In genomic region chr11:8097062-8097814, GRCh38 we compare ENCODE assay signal across 19 cellular contexts. TPM values are rescaled to one million over a fixed set of nuclear protein-coding genes. Genes with fewer than 3 reads are reported as not detected.
DNase-seq lines count a peak whose midpoint lies in the region; ATAC-seq and TF ChIP-seq lines count a peak whose summit lies in the region.
"Had no signal": no experiment of that assay in that cellular context is flagged by ENCODE, and none has a peak within 500 bp of the region (broad histone marks: within the 10 kb centered on the region; RNA-seq: fewer than 3 reads in every experiment).

No MANE protein-coding gene starts in this region.

- H3K4me1 ChIP-seq in HEK293 (ENCODE audit: control insufficient read depth, insufficient read depth, low read length) (no peaks in the 10 kb centered on the region), stomach (peaks cover 0 to 9% (median 7%) of the 10 kb centered on the region in 4 donors)

- no peaks in the 10 kb centered on the region for H3K27me3 ChIP-seq in WERI-Rb-1 (ENCODE audit: insufficient read depth, low read depth, severe bottlenecking)
- H3K27me3 ChIP-seq in stomach: no peaks in the 10 kb centered on the region
- H3K27me3 ChIP-seq: BE2C had no signal

- H3K36me3 ChIP-seq in HEK293 (ENCODE audit: control insufficient read depth in 2 of 2, insufficient read depth in 1 of 2, low read length in 2 of 2): peaks cover 0 to 100% of the 10 kb centered on the region in 2 experiments; a peak in 1 of 3 replicates
- peaks cover 68% of the 10 kb centered on the region for H3K36me3 ChIP-seq in WERI-Rb-1
- H3K36me3 ChIP-seq in stomach: peaks cover 0 to 53% (median 39%) of the 10 kb centered on the region in 4 donors

- no peak for TF ChIP-seq EP300 in stomach (IDR thresholded peaks at IDR 0.05)

- TF ChIP-seq CTCF in HEK293 (tag by site-specific recombination; IDR thresholded peaks at IDR 0.05) (no peak), WERI-Rb-1 (IDR thresholded peaks at IDR 0.05; ENCODE audit: low read depth, low read length) (no peak), stomach (IDR thresholded peaks at IDR 0.05) (no peak)

- H3K9me3 ChIP-seq in HEK293 (ENCODE audit: control insufficient read depth, insufficient read depth, low read depth, low read length): no peaks in the 10 kb centered on the region
- H3K9me3 ChIP-seq in WERI-Rb-1 (ENCODE audit: severe bottlenecking): no peaks in the 10 kb centered on the region
- H3K9me3 ChIP-seq in stomach: no peaks in the 10 kb centered on the region
- H3K9me3 ChIP-seq: BE2C had no signal

- ATAC-seq in HG03571 (IDR thresholded peaks at IDR 0.05; ENCODE audit: unreplicated experiment): no peak
- no peak for ATAC-seq in HG03095 (IDR thresholded peaks at IDR 0.05; ENCODE audit: unreplicated experiment)
- no peak for ATAC-seq in HG03175 (IDR thresholded peaks at IDR 0.05; ENCODE audit: unreplicated experiment)
- ATAC-seq: Panc1 had no signal

- H3K4me3 ChIP-seq in HEK293 (ENCODE audit: low read depth, low read length): no peak overlapping the region
- no peak overlapping the region for H3K4me3 ChIP-seq in WERI-Rb-1 (ENCODE audit: low read depth, low read length)
- no peak overlapping the region for H3K4me3 ChIP-seq in stomach
- H3K4me3 ChIP-seq: SK-N-MC had no signal

- DNase-seq in WERI-Rb-1: no peak
- peak; percentile 87 for DNase-seq in mesenteric fat pad (ENCODE audit: low spot score)
- DNase-seq in stomach: peak; percentile 10
- no peak for DNase-seq in AG08396 (ENCODE audit: low spot score)
- DNase-seq: BE2C; CD4-positive, alpha-beta T cell; HCEC 1CT; KBM-7; NCI-H1417 treated with DMSO at 0.1 percent for 48 hours; NCI-H1930; NCI-H2171; NCI-H774; Right ventricle myocardium superior had no signal

- 86 to 94% (median 90%) methylated on average over 14 of the region's 14 CpGs for WGBS in stomach, 5 donors

- intact Hi-C loops in stomach (cut with DNase I; ENCODE audit: low total_unique reads): loop anchor here (5.0 kb wide), 2 partner anchors 60 to 90 kb away; no protein-coding TSS in a partner anchor

- POLR2A ChIA-PET in HEK293 (lab: Yijun Ruan, JAX): interaction anchor here (0.6 kb wide), 1 partner anchor 14 kb away, joined by 4 read pairs; no protein-coding TSS in a partner anchor

- no peak overlapping the region for H3K27ac ChIP-seq in HEK293 (ENCODE audit: extremely low read depth, low read depth, low read length)
- peak overlapping the region; percentile 59 for H3K27ac ChIP-seq in WERI-Rb-1
- H3K27ac ChIP-seq in stomach: no peak overlapping the region
- H3K27ac ChIP-seq: SK-N-MC had no signal

- TF ChIP-seq POLR2A in stomach (IDR thresholded peaks at IDR 0.05): no peak

- CTCF ChIA-PET in HEK293 (lab: Yijun Ruan, JAX): interaction anchor here (0.6 to 19.6 kb wide), 7 partner anchors 11 to 402 kb away, joined by 3 to 532 read pairs (median 25); no protein-coding TSS in a partner anchor

TF ChIP-seq in HEK293, 187 proteins besides CTCF, POLR2A, EP300 and RAD21:
- TF ChIP-seq ZNF768 (tag by site-specific recombination; IDR thresholded peaks at IDR 0.05) (no peak), ZNF600 (tag by site-specific recombination; IDR thresholded peaks at IDR 0.05) (0 out of 2 replicates have a peak, but pooled peaks have one; percentile 12)
TF ChIP-seq in HEK293: peak in this region for 1.

RNA-seq across cellular contexts. Expression of gene TUB, which starts 16.2 kb away (rescaled TPM):
- total RNA-seq in mesenteric fat pad (5.9 TPM), stomach (10 to 100 TPM in 1 of 5 donors, 1 to 10 TPM in 1, under 1 TPM in 2, not detected in 1; under 0.01 to 12.1 (median 2.4) TPM)
- 1 to 10 TPM in 2 of 3 donors, under 1 TPM in 1; 0.83 to 2.1 (median 1.4) TPM for polyA plus RNA-seq in stomach

Comparison
In these comparisons a context has a peak if more than half of its experiments do, and no peak if none do; other contexts are left out.
1. DNase-seq: peak in mesenteric fat pad (single experiment) and stomach (single experiment); none in WERI-Rb-1 (single experiment) and AG08396 (single experiment).